ENCODE assay signal across 20 cellular contexts in the genomic region with DNA sequence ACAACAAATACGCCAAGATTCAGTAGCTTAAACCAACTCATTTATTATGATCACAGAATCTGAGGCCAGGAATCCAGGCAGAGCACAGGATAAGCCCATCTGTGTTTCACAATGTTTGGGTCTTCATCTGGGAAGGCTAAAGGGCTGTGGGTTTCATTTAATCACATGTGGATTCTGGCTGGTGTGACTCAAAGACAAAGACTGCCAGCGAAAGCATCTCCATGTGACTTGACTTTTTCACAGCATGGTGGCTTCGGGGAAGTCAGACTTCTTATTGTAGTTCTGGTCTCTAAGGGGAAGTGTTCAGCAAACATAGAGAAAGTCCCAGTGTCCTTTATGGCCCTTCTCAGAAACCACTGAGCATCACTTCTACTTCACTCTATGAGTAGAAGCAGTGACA.
DNase-seq lines count a peak whose midpoint lies in the region; ATAC-seq, FAIRE-seq and TF ChIP-seq lines count a peak whose summit lies in the region.
"Had no signal": no experiment of that assay in that cellular context is flagged by ENCODE, and none has a peak within 500 bp of the region (broad histone marks: within the 10 kb centered on the region; RNA-seq: fewer than 3 reads in every experiment).

No MANE protein-coding gene starts in this region.

- no peak overlapping the region for H3K14ac ChIP-seq in H1 (ENCODE audit: insufficient read length)

- no peak for ATAC-seq in HG02759 (IDR thresholded peaks at IDR 0.05; ENCODE audit: unreplicated experiment)
- ATAC-seq: HCT116, SK-N-SH treated with all-trans-retinoic acid at 6 μM for 48 hours had no signal

- POLR2A ChIA-PET in H1 (lab: Charles Lee; ENCODE audit: partially characterized antibody) = no interaction called here

- DNase-seq in MV-4-11 (lab: John Stamatoyannopoulos, UW) (peak; percentile 57), H1 (ENCODE audit: low read depth in 1 of 2, low spot score in 2 of 2) (no peak), iPS DF 6.9 (ENCODE audit: low read depth, low spot score) (peak; percentile 20), HTR-8/SVneo (ENCODE audit: insufficient read length, low spot score) (no peak), NCI-H146 (lab: John Stamatoyannopoulos, UW) (no peak), G401 (ENCODE audit: low spot score) (no peak)
- DNase-seq: ACHN, AML-193, KBM-7, NCI-H1417, NCI-H187 treated with DMSO at 0.1 percent for 48 hours, NCI-H2227 treated with DMSO at 0.1 percent for 48 hours, NCI-H510A treated with DMSO at 0.1 percent for 48 hours, NCI-H82, SHP77 had no signal

- no peak overlapping the region for H2BK20ac ChIP-seq in H1 (ENCODE audit: low read length)

- H3K4ac ChIP-seq in H1 (replicated peaks; ENCODE audit: insufficient read length, low read depth, low read length) = no peak overlapping the region

- TF ChIP-seq POLR2A in H1 (IDR thresholded peaks at IDR 0.05; ENCODE audit: control extremely low read depth in 1 of 2, low read depth in 2 of 2, low read length in 2 of 2) = no peak

- no peak for TF ChIP-seq RAD21 in H1 (IDR thresholded peaks at IDR 0.05 in 1 of 2, conservative IDR thresholded peaks at IDR 0.05 in 1 of 2; ENCODE audit: low read depth in 2 of 2, low read length in 2 of 2)

- no peak overlapping the region for H2BK5ac ChIP-seq in H1 (ENCODE audit: low read depth, low read length)

- no peak overlapping the region for H3K23ac ChIP-seq in H1 (ENCODE audit: insufficient read length)

- H3K18ac ChIP-seq in H1 (ENCODE audit: extremely low read depth, low read length) = no peak overlapping the region

- H3K79me1 ChIP-seq in H1 (ENCODE audit: low read depth, low read length) = no peaks in the 10 kb centered on the region

- no peak overlapping the region for H4K5ac ChIP-seq in H1 (ENCODE audit: insufficient read length, low read depth, low read length)

- no peak for TF ChIP-seq CTCF in H1 (IDR thresholded peaks at IDR 0.05; ENCODE audit: control extremely low read depth in 1 of 3, insufficient read depth in 1 of 3, low read depth in 1 of 3, low read length in 3 of 3)

- FAIRE-seq in H1 (lab: Jason Lieb, UNC) = peak; percentile 52
- FAIRE-seq in HTR-8/SVneo (lab: Jason Lieb, UNC) = no peak
- FAIRE-seq: D721Med had no signal

- no peak overlapping the region for H2BK12ac ChIP-seq in H1 (ENCODE audit: low read depth, low read length)

- peak overlapping the region; percentile 87; the same call in 1 of the 2 replicates for H2AFZ ChIP-seq in H1 (ENCODE audit: low read length)

- in situ Hi-C loops in G401 (cut with HindIII; ENCODE audit: low sequenced_read_pairs) = no loop called here

- H3K27ac ChIP-seq in H1 (ENCODE audit: low read depth, low read length) (no peak overlapping the region), iPS DF 6.9 (ENCODE audit: low read length) (no peak overlapping the region)
- H3K27ac ChIP-seq: C4-2B had no signal

- 79% methylated on average over 3 of the region's 3 CpGs; no CpG with 5 or more reads in 1 of the 2 experiments for WGBS in H1 (ENCODE audit: extremely low coverage in 1 of 2, insufficient coverage in 1 of 2, insufficient read length in 1 of 2, insufficient replicate concordance in 2 of 2, low coverage in 1 of 2, low lambda C conversion rate in 2 of 2, missing lambda C conversion rate in 1 of 2), 2 experiments
- no CpG with 5 or more reads among the region's 3 CpGs for WGBS in iPS DF 6.9 (ENCODE audit: insufficient coverage, insufficient read length)

- no peaks in the 10 kb centered on the region for H4K20me1 ChIP-seq in H1 (replicated peaks in 1 of 2; ENCODE audit: control insufficient read depth in 1 of 2, insufficient read depth in 2 of 2, low read length in 2 of 2)

- H3K27me3 ChIP-seq in H1 (replicated peaks in 1 of 4; ENCODE audit: control insufficient read depth in 3 of 4, extremely low read depth in 1 of 4, insufficient read depth in 3 of 4, low read length in 3 of 4) (no peaks in the 10 kb centered on the region), iPS DF 6.9 (ENCODE audit: control insufficient read depth, insufficient read depth, low read length) (no peaks in the 10 kb centered on the region)

- CTCF ChIA-PET in H1 (lab: Charles Lee; ENCODE audit: partially characterized antibody) = no interaction called here

- H3K4me3 ChIP-seq in H1 (ENCODE audit: extremely low read depth in 1 of 4, insufficient read depth in 2 of 4, low read depth in 3 of 4, low read length in 4 of 4) = no peak overlapping the region
- H3K4me3 ChIP-seq in iPS DF 6.9 (ENCODE audit: low read length) = no peak overlapping the region

- H3K36me3 ChIP-seq in H1 (ENCODE audit: control insufficient read depth in 2 of 4, insufficient read depth in 4 of 4, low read length in 3 of 4) (no peaks in the 10 kb centered on the region), iPS DF 6.9 (ENCODE audit: control insufficient read depth, insufficient read depth, low read length) (no peaks in the 10 kb centered on the region)

- no peak for TF ChIP-seq EP300 in H1 (IDR thresholded peaks at IDR 0.05; ENCODE audit: borderline replicate concordance in 1 of 2, low read depth in 2 of 2, low read length in 2 of 2)

- no peak overlapping the region for H3K9ac ChIP-seq in H1 (replicated peaks in 1 of 4; ENCODE audit: extremely low read depth in 1 of 4, low read depth in 3 of 4, low read length in 3 of 4)

- H3K9me3 ChIP-seq in H1 (ENCODE audit: insufficient read depth in 2 of 2, low read depth in 1 of 2, low read length in 1 of 2) (no peaks in the 10 kb centered on the region), iPS DF 6.9 (ENCODE audit: control insufficient read depth, insufficient read depth, low read length) (no peaks in the 10 kb centered on the region)

- no peaks in the 10 kb centered on the region for H3K23me2 ChIP-seq in H1 (ENCODE audit: low read depth, low read length)

- no peak overlapping the region for H3K56ac ChIP-seq in H1 (replicated peaks; ENCODE audit: insufficient read length, low read depth, low read length)

- no peak overlapping the region for H4K8ac ChIP-seq in H1 (ENCODE audit: extremely low read depth, insufficient read depth, low read length)

- H2BK120ac ChIP-seq in H1 (replicated peaks; ENCODE audit: low read depth, low read length) = no peak overlapping the region

- H4K91ac ChIP-seq in H1 (replicated peaks; ENCODE audit: insufficient read length, low read length) = no peak overlapping the region

- no peak overlapping the region for H2BK15ac ChIP-seq in H1 (ENCODE audit: low read length)

- no peak overlapping the region for H2AK5ac ChIP-seq in H1 (ENCODE audit: low read depth, low read length)

- H3K4me2 ChIP-seq in H1 (ENCODE audit: insufficient read depth in 1 of 2, low read depth in 2 of 2, low read length in 2 of 2) = no peak overlapping the region

- no peaks in the 10 kb centered on the region for H3K4me1 ChIP-seq in H1 (replicated peaks in 1 of 4; ENCODE audit: control insufficient read depth in 3 of 4, insufficient read depth in 4 of 4, low read length in 3 of 4)
- H3K4me1 ChIP-seq in iPS DF 6.9 (ENCODE audit: control insufficient read depth, insufficient read depth, low read length) = no peaks in the 10 kb centered on the region

- no peaks in the 10 kb centered on the region for H3K79me2 ChIP-seq in H1 (ENCODE audit: control insufficient read depth in 1 of 2, insufficient read depth in 2 of 2, low read length in 2 of 2)

TF ChIP-seq in H1, 55 proteins besides CTCF, POLR2A, EP300 and RAD21:
- TF ChIP-seq, protein P1, sequence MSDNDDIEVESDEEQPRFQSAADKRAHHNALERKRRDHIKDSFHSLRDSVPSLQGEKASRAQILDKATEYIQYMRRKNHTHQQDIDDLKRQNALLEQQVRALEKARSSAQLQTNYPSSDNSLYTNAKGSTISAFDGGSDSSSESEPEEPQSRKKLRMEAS (IDR thresholded peaks at IDR 0.05) = peak; percentile 43; the same call in 1 of the 2 replicates
- TF ChIP-seq SRF (IDR thresholded peaks at IDR 0.05; ENCODE audit: low read depth, low read length) (no peak), GTF2F1 (IDR thresholded peaks at IDR 0.05; ENCODE audit: borderline replicate concordance, low read depth, low read length) (no peak), EGR1 (IDR thresholded peaks at IDR 0.05; ENCODE audit: borderline replicate concordance, low read depth, low read length) (no peak), SIX5 (IDR thresholded peaks at IDR 0.05; ENCODE audit: low read depth, low read length) (no peak), ASH2L (IDR thresholded peaks at IDR 0.05; ENCODE audit: low read length) (no peak), CTBP2 (IDR thresholded peaks at IDR 0.05; ENCODE audit: borderline replicate concordance, insufficient read depth, insufficient read length, low read length) (no peak)

Comparison
In these comparisons a context has a peak if more than half of its experiments do, and no peak if none do; other contexts are left out.
1. DNase-seq: peak in MV-4-11 (single experiment) and iPS DF 6.9 (single experiment); none in H1 (0 of 2), HTR-8/SVneo (single experiment), NCI-H146 (single experiment) and G401 (single experiment).